Comparison of ENCODE assay signal across 8 cellular contexts in genomic region chr5:177427919-177428573, GRCh38. TPM values are rescaled to one million over a fixed set of nuclear protein-coding genes. Genes with fewer than 3 reads are reported as not detected.
DNase-seq lines count a peak whose midpoint lies in the region; ATAC-seq and TF ChIP-seq lines count a peak whose summit lies in the region.

No MANE protein-coding gene starts in this region.

- peaks cover 11% of the 10 kb centered on the region for H3K79me1 ChIP-seq in mesendoderm (ENCODE audit: low read length)

- H3K4me2 ChIP-seq in mesendoderm (ENCODE audit: low read length): no peak overlapping the region

- DNase-seq in A673 (ENCODE audit: low spot score): no peak
- peak; percentile 63 to 85 for DNase-seq in HL-60 (ENCODE audit: low read depth in 1 of 2, low spot score in 1 of 2)
- DNase-seq in mesendoderm: no peak
- DNase-seq in NCI-H1105 treated with DMSO at 0.1 percent for 48 hours (lab: John Stamatoyannopoulos, UW): no peak
- DNase-seq in NCI-H128 (lab: John Stamatoyannopoulos, UW; ENCODE audit: unreplicated experiment): no peak
- DNase-seq in DMS53 (lab: John Stamatoyannopoulos, UW): no peak

- no CpG with 5 or more reads among the region's 11 CpGs for WGBS in mesendoderm (ENCODE audit: extremely low coverage, insufficient coverage, low lambda C conversion rate)

- ATAC-seq in activated T-helper 17 cell treated with anti-CD3 and anti-CD28 coated beads, Interleukin-2, amount 50 U/mL, for 72 hours (replicated peaks): no peak
- ATAC-seq in GM21423 (IDR thresholded peaks at IDR 0.05; ENCODE audit: unreplicated experiment): no peak

- peak overlapping the region; percentile 94 for H3K9ac ChIP-seq in mesendoderm (ENCODE audit: low read length)

- no TSS peak for BruUV-seq in A673 (replicated peaks; lab: Mats Ljungman, UMichigan)

- peak overlapping the region; percentile 84 for H3K27ac ChIP-seq in A673 (ENCODE audit: low read depth, low read length, poor library complexity, severe bottlenecking)
- peak overlapping the region; percentile 98 for H3K27ac ChIP-seq in HL-60 (replicated peaks)
- no peak overlapping the region for H3K27ac ChIP-seq in mesendoderm (ENCODE audit: low read depth, low read length)

- no peak for TF ChIP-seq CTCF in A673 (conservative IDR thresholded peaks at IDR 0.05; ENCODE audit: low read depth, low read length)
- TF ChIP-seq CTCF in HL-60 (IDR thresholded peaks at IDR 0.05; ENCODE audit: insufficient read depth, low read length): no peak

- H3K79me2 ChIP-seq in mesendoderm (ENCODE audit: control insufficient read depth, insufficient read depth, low read length): peaks cover 5% of the 10 kb centered on the region

- no peak overlapping the region for H3K18ac ChIP-seq in mesendoderm (ENCODE audit: low read length)

- H3K9me3 Mint-ChIP-seq in activated T-helper 17 cell treated with anti-CD3 and anti-CD28 coated beads, Interleukin-2, amount 50 U/mL, for 72 hours: no peaks in the 10 kb centered on the region

- H3K56ac ChIP-seq in mesendoderm (ENCODE audit: low read length): peak overlapping the region; percentile 94

- peaks cover 10% of the 10 kb centered on the region for H3K36me3 ChIP-seq in A673 (ENCODE audit: insufficient read depth, low read length, poor library complexity, severe bottlenecking)
- H3K36me3 ChIP-seq in mesendoderm (ENCODE audit: control insufficient read depth, insufficient read depth, low read length): no peaks in the 10 kb centered on the region

- H2BK15ac ChIP-seq in mesendoderm (replicated peaks; ENCODE audit: low read depth): no peak overlapping the region

- POLR2A ChIA-PET in A673 (lab: Charles Lee; ENCODE audit: low non-redundant PET): interaction anchor here (0.6 kb wide), 1 partner anchor 1814 kb away, joined by 3 read pairs; no protein-coding TSS in a partner anchor

- no peak overlapping the region for H3K23ac ChIP-seq in mesendoderm (ENCODE audit: low read length)

- H2AK5ac ChIP-seq in mesendoderm (ENCODE audit: low read length): no peak overlapping the region

- H3K4me3 Mint-ChIP-seq in activated T-helper 17 cell treated with anti-CD3 and anti-CD28 coated beads, Interleukin-2, amount 50 U/mL, for 72 hours: peak overlapping the region; percentile 97

- CTCF ChIA-PET in A673 (lab: Charles Lee): no interaction called here

- H3K4ac ChIP-seq in mesendoderm (ENCODE audit: low read depth, low read length): no peak overlapping the region

- no peak overlapping the region for H4K5ac ChIP-seq in mesendoderm (ENCODE audit: low read length)

- no peaks in the 10 kb centered on the region for H3K27me3 ChIP-seq in A673 (replicated peaks; ENCODE audit: insufficient read depth, low read depth, low read length, poor library complexity)
- no peaks in the 10 kb centered on the region for H3K27me3 ChIP-seq in HL-60 (ENCODE audit: insufficient read depth, poor library complexity, severe bottlenecking)
- H3K27me3 ChIP-seq in mesendoderm (ENCODE audit: insufficient read depth, low read length, poor library complexity): no peaks in the 10 kb centered on the region

- no peak overlapping the region for H4K8ac ChIP-seq in mesendoderm (ENCODE audit: low read depth, low read length)

- H3K9me3 ChIP-seq in A673 (ENCODE audit: low read depth, low read length, poor library complexity, severe bottlenecking): no peaks in the 10 kb centered on the region

- peaks cover 68% of the 10 kb centered on the region for H3K36me3 Mint-ChIP-seq in activated T-helper 17 cell treated with anti-CD3 and anti-CD28 coated beads, Interleukin-2, amount 50 U/mL, for 72 hours (ENCODE audit: low read depth)

- no peak overlapping the region for H2BK5ac ChIP-seq in mesendoderm (ENCODE audit: low read length)

- no peak overlapping the region for H2BK120ac ChIP-seq in mesendoderm (ENCODE audit: low read depth, low read length)

- H3K4me1 ChIP-seq in A673 (ENCODE audit: insufficient read depth, low read length, poor library complexity, severe bottlenecking): peaks cover 13% of the 10 kb centered on the region
- peaks cover 6% of the 10 kb centered on the region for H3K4me1 ChIP-seq in mesendoderm (ENCODE audit: control insufficient read depth, low read depth, low read length)

- intact Hi-C loops in A673 (cut with micrococcal nuclease; ENCODE audit: unreplicated experiment): no loop called here

- peaks cover 32% of the 10 kb centered on the region for H3K4me1 Mint-ChIP-seq in activated T-helper 17 cell treated with anti-CD3 and anti-CD28 coated beads, Interleukin-2, amount 50 U/mL, for 72 hours

- H3K27me3 Mint-ChIP-seq in activated T-helper 17 cell treated with anti-CD3 and anti-CD28 coated beads, Interleukin-2, amount 50 U/mL, for 72 hours: no peaks in the 10 kb centered on the region

- H3K4me3 ChIP-seq in A673 (ENCODE audit: low read depth, low read length, poor library complexity, severe bottlenecking): peak overlapping the region; percentile 76
- peak overlapping the region; percentile 67 for H3K4me3 ChIP-seq in HL-60 (replicated peaks; ENCODE audit: insufficient read depth, low read length)
- no peak overlapping the region for H3K4me3 ChIP-seq in mesendoderm (ENCODE audit: low read length)

- peak overlapping the region; percentile 75 for H3K27ac Mint-ChIP-seq in activated T-helper 17 cell treated with anti-CD3 and anti-CD28 coated beads, Interleukin-2, amount 50 U/mL, for 72 hours

RNA-seq across cellular contexts. Expression of gene GRK6, which starts 1.6 kb away (rescaled TPM):
- 32.1 and 38.1 TPM in 2 replicates for total RNA-seq in A673 (2021)
- total RNA-seq in activated T-helper 17 cell treated with anti-CD3 and anti-CD28 coated beads, Interleukin-2, amount 50 U/mL, for 72 hours: 100 to 1,000 TPM; 108 to 130 TPM
- polyA plus RNA-seq in mesendoderm (2013, experiment 1 of 2): 20.9 TPM
- 21.1 TPM for polyA plus RNA-seq in mesendoderm (2013, experiment 2 of 2)

RNA-seq across cellular contexts. Expression of gene PRR7, which starts 18.6 kb away (rescaled TPM):
- 3.0 and 5.3 TPM in 2 replicates for total RNA-seq in A673 (2021)
- 10 to 100 TPM in 1 of 2 donors, 1 to 10 TPM in 1; 8.2 to 13.6 TPM for total RNA-seq in activated T-helper 17 cell treated with anti-CD3 and anti-CD28 coated beads, Interleukin-2, amount 50 U/mL, for 72 hours
- polyA plus RNA-seq in mesendoderm (2013, experiment 1 of 2): 2.6 TPM
- polyA plus RNA-seq in mesendoderm (2013, experiment 2 of 2): 2.9 TPM

RNA-seq across cellular contexts. Expression of gene F12, which starts 18.7 kb away (rescaled TPM):
- total RNA-seq in A673 (2021): 0.81 TPM in 1 of 2 replicates, not detected in the other
- total RNA-seq in activated T-helper 17 cell treated with anti-CD3 and anti-CD28 coated beads, Interleukin-2, amount 50 U/mL, for 72 hours: 1 to 10 TPM; 3.7 to 4.6 TPM
- polyA plus RNA-seq in mesendoderm (2013, experiment 1 of 2): 0.24 TPM
- 0.25 TPM for polyA plus RNA-seq in mesendoderm (2013, experiment 2 of 2)

RNA-seq across cellular contexts. Expression of gene PFN3, which starts 27.6 kb away (rescaled TPM):
- total RNA-seq in A673 (2021): not detected in 2 replicates
- total RNA-seq in activated T-helper 17 cell treated with anti-CD3 and anti-CD28 coated beads, Interleukin-2, amount 50 U/mL, for 72 hours: not detected
- polyA plus RNA-seq in mesendoderm (2013, experiment 1 of 2): not detected
- polyA plus RNA-seq in mesendoderm (2013, experiment 2 of 2): not detected

RNA-seq across cellular contexts. Expression of gene SLC34A1, which starts 43.8 kb away (rescaled TPM):
- total RNA-seq in A673 (2021): not detected in 2 replicates
- total RNA-seq in activated T-helper 17 cell treated with anti-CD3 and anti-CD28 coated beads, Interleukin-2, amount 50 U/mL, for 72 hours: 1 to 10 TPM in 1 of 2 donors, under 1 TPM in 1; 0.56 to 1.1 TPM
- polyA plus RNA-seq in mesendoderm (2013, experiment 1 of 2): not detected
- not detected for polyA plus RNA-seq in mesendoderm (2013, experiment 2 of 2)

Comparison
In these comparisons a context has a peak if more than half of its experiments do, and no peak if none do; other contexts are left out.
1. DNase-seq: peak in HL-60 (2 of 2); none in A673 (single experiment), mesendoderm (single experiment), NCI-H1105 treated with DMSO at 0.1 percent for 48 hours (single experiment), NCI-H128 (single experiment) and DMS53 (single experiment).